In the genomic region with DNA sequence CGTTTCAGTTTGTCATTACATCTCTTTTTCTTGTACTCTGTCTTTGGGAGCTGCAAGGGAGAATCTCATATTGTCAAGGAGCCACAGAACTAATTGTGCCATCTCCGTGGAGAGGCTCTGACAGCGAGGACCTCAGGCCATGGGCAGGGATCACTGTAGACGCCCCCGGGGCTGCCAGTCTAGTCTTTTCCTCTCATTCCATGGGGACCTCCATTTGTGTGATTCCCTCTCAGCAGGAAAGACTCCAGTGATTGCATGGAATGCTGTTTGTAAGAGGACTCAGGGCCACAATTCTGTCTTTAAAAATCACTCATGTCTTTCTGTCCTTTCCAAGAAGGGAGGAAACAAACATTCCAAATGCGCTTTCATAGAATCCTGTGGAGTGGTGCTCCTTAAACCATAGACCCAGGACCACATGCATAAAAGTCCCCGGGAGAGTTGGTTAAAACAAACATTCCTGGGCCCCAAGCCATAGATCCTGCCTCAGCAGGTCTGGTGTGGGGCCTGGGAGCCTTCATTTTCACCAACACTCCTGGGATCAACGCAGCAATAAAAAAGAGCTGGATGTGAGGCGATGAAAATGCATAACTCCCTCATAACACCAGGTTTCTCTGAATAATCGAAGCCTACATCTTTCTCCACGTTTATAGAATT, we compare ENCODE assay signal across 23 cellular contexts.
"Had no signal": no experiment of that assay in that cellular context is flagged by ENCODE, and none has a peak within 500 bp of the region (broad histone marks: within the 10 kb centered on the region; RNA-seq: fewer than 3 reads in every experiment).

No MANE protein-coding gene starts in this region.

- H3K4me2 ChIP-seq: KMS-11 had no signal

- ATAC-seq: activated CD8-positive, alpha-beta T cell treated with anti-CD3 and anti-CD28 coated beads for 36 hours; activated T-cell treated with anti-CD3 and anti-CD28 coated beads, Interleukin-2, amount 50 U/mL, for 72 hours; PC-3; T-cell had no signal

- H3K27ac Mint-ChIP-seq: activated CD8-positive, alpha-beta T cell treated with anti-CD3 and anti-CD28 coated beads for 36 hours; activated naive CD4-positive, alpha-beta T cell treated with anti-CD3 and anti-CD28 coated beads, Interleukin-2, amount 10 ng/mL, durations not matched to agents 7 days and 5 days; activated naive CD8-positive, alpha-beta T cell treated with anti-CD3 and anti-CD28 coated beads for 36 hours; activated T-cell treated with anti-CD3 and anti-CD28 coated beads, Interleukin-2, amount 50 U/mL, for 72 hours; activated T-helper 2 cell treated with anti-CD3 and anti-CD28 coated beads, Interferon-gamma antibody, Interleukin-2, Interleukin-4, amounts not matched to agents 10 μg/mL and 5 μg/mL and 100 μg/mL, durations not matched to agents 14 hours and 24 hours and 36 hours; T-cell had no signal

- H3K4me1 Mint-ChIP-seq: activated naive CD4-positive, alpha-beta T cell treated with anti-CD3 and anti-CD28 coated beads, Interleukin-2, amount 10 ng/mL, durations not matched to agents 7 days and 5 days; activated naive CD8-positive, alpha-beta T cell treated with anti-CD3 and anti-CD28 coated beads for 36 hours; T-cell had no signal

- H3K27me3 Mint-ChIP-seq: activated CD8-positive, alpha-beta T cell treated with anti-CD3 and anti-CD28 coated beads for 36 hours; activated naive CD4-positive, alpha-beta T cell treated with anti-CD3 and anti-CD28 coated beads, Interleukin-2, amount 10 ng/mL, durations not matched to agents 7 days and 5 days; activated naive CD8-positive, alpha-beta T cell treated with anti-CD3 and anti-CD28 coated beads for 36 hours; T-cell had no signal

- H3K27ac ChIP-seq: KMS-11, VCaP had no signal

- H3K36me3 Mint-ChIP-seq: activated naive CD4-positive, alpha-beta T cell treated with anti-CD3 and anti-CD28 coated beads, Interleukin-2, amount 10 ng/mL, durations not matched to agents 7 days and 5 days; activated naive CD8-positive, alpha-beta T cell treated with anti-CD3 and anti-CD28 coated beads for 36 hours; T-cell had no signal

- H3K4me3 Mint-ChIP-seq: activated CD8-positive, alpha-beta T cell treated with anti-CD3 and anti-CD28 coated beads for 36 hours; activated naive CD4-positive, alpha-beta T cell treated with anti-CD3 and anti-CD28 coated beads, Interleukin-2, amount 10 ng/mL, durations not matched to agents 7 days and 5 days; activated naive CD8-positive, alpha-beta T cell treated with anti-CD3 and anti-CD28 coated beads for 36 hours; activated T-cell treated with anti-CD3 and anti-CD28 coated beads, Interleukin-2, amount 50 U/mL, for 72 hours; T-cell had no signal

- H3K9me3 Mint-ChIP-seq: activated CD8-positive, alpha-beta T cell treated with anti-CD3 and anti-CD28 coated beads for 36 hours; activated naive CD8-positive, alpha-beta T cell treated with anti-CD3 and anti-CD28 coated beads for 36 hours; activated T-cell treated with anti-CD3 and anti-CD28 coated beads, Interleukin-2, amount 50 U/mL, for 72 hours; activated T-helper 2 cell treated with anti-CD3 and anti-CD28 coated beads, Interferon-gamma antibody, Interleukin-2, Interleukin-4, amounts not matched to agents 10 μg/mL and 5 μg/mL and 100 μg/mL, durations not matched to agents 14 hours and 24 hours and 36 hours had no signal

- H3K9ac ChIP-seq: KMS-11 had no signal

- DNase-seq: activated CD4-positive, alpha-beta T cell treated with anti-CD3 and anti-CD28 coated beads for 4 hours; activated CD8-positive, alpha-beta memory T cell treated with anti-CD3 and anti-CD28 coated beads, Interleukin-2, amount 50 U/mL, for 4 hours; activated CD8-positive, alpha-beta T cell treated with anti-CD3 and anti-CD28 coated beads for 36 hours; activated gamma-delta T cell treated with Interleukin-2 at 50 U/mL for 16 hours; activated naive CD4-positive, alpha-beta T cell treated with anti-CD3 and anti-CD28 coated beads, Interleukin-2, amount 10 ng/mL, durations not matched to agents 7 days and 5 days; activated naive CD8-positive, alpha-beta T cell treated with anti-CD3 and anti-CD28 coated beads for 36 hours; activated T-cell treated with anti-CD3 and anti-CD28 coated beads, Interleukin-2, amount 50 U/mL, for 72 hours; caudate nucleus; MV-4-11; NCI-H1105; NCI-H1436; NCI-H1694 treated with DMSO at 0.1 percent for 48 hours; NCI-H2029 treated with DMSO at 0.1 percent for 48 hours; NCI-H345; NCI-H510A; NCI-H526 treated with DMSO at 0.1 percent for 48 hours; NK-92 treated with Interleukin-12 subunit alpha and Interleukin-12 subunit beta, amount 100 ng/mL, for 24 hours; PC-3; SIG-M5; T-cell had no signal
